Comparison of ENCODE assay signal across 8 cellular contexts in the genomic region with DNA sequence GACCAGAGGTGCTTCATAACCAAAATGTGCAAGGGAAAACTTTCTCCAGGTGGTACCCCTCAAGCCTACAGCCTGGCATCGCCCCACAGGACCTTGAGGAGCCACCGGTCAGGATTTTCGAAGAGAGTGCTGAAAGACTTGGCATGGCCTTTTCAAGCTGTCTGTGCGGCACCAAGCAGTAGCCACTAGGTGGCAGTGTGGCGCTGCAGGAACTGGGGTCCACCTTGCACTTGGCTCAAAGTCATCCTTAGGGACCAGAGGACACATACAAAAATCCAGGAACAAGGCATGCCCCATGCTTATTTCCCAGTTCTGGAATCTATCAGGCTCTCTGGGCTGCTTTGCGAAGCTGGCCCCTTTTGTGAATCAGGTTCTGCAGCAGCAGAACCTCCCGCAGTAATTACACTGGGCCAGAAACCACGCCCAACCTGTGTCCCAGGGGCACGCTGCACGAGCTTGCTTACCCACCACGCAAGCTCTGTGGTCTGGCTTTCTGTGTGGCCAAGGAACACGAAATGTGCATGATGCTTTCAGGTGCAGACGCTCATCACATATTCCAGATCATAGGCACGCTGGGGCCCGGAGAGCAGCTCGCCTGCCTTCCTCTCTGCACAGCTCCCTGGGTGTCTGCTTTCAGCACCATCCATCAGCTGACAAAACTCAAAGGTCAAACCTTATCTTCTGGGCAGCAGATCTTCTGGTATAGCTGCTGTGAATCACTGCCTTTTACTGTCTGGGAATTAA.
DNase-seq lines count a peak whose midpoint lies in the region; ATAC-seq and TF ChIP-seq lines count a peak whose summit lies in the region.

No MANE protein-coding gene starts in this region.

- no peaks in the 10 kb centered on the region for H3K9me3 Mint-ChIP-seq in neural progenitor cell
- H3K9me3 Mint-ChIP-seq in stimulated activated naive CD8-positive, alpha-beta T cell treated with anti-CD3 and anti-CD28 coated beads, Interleukin-15, amount 100 ng/mL, for 72 hours, result no peaks in the 10 kb centered on the region

- H3K27me3 ChIP-seq in neural progenitor cell, result no peaks in the 10 kb centered on the region

- no peak overlapping the region for H3K27ac Mint-ChIP-seq in neural progenitor cell
- no peak overlapping the region for H3K27ac Mint-ChIP-seq in stimulated activated naive CD8-positive, alpha-beta T cell treated with anti-CD3 and anti-CD28 coated beads, Interleukin-15, amount 100 ng/mL, for 72 hours

- no peaks in the 10 kb centered on the region for H3F3A ChIP-seq in neural progenitor cell (ENCODE audit: low read depth)

- DNase-seq in CD1c-positive myeloid dendritic cell (ENCODE audit: extremely low spot score) (peak; percentile 81), RPMI7951 (ENCODE audit: low read depth) (peak; percentile 72), activated T-helper 1 cell treated with Interleukin-2 at 50 U/mL for 16 hours (ENCODE audit: low read depth) (peak; percentile 55), fibroblast of pulmonary artery (ENCODE audit: low read depth) (peak; percentile 89), neural progenitor cell (ENCODE audit: low spot score) (peak; percentile 85)
- peak; percentile 54 for DNase-seq in Jurkat, Clone E6-1 (ENCODE audit: low read depth, low spot score)
- peak; percentile 58 to 60 for DNase-seq in stimulated activated naive CD8-positive, alpha-beta T cell treated with anti-CD3 and anti-CD28 coated beads, Interleukin-15, amount 100 ng/mL, for 72 hours

- no peaks in the 10 kb centered on the region for H3K27me3 Mint-ChIP-seq in neural progenitor cell (ENCODE audit: insufficient read depth, low read depth)
- H3K27me3 Mint-ChIP-seq in stimulated activated naive CD8-positive, alpha-beta T cell treated with anti-CD3 and anti-CD28 coated beads, Interleukin-15, amount 100 ng/mL, for 72 hours, result peaks cover 14% of the 10 kb centered on the region

- no peaks in the 10 kb centered on the region for H3K36me3 ChIP-seq in neural progenitor cell

- H3K4me1 Mint-ChIP-seq in neural progenitor cell, result peaks cover 38% of the 10 kb centered on the region
- peaks cover 3% of the 10 kb centered on the region for H3K4me1 Mint-ChIP-seq in stimulated activated naive CD8-positive, alpha-beta T cell treated with anti-CD3 and anti-CD28 coated beads, Interleukin-15, amount 100 ng/mL, for 72 hours

- H3K9me3 ChIP-seq in neural progenitor cell (ENCODE audit: low read depth), result no peaks in the 10 kb centered on the region

- ATAC-seq in GM19328 (IDR thresholded peaks at IDR 0.05; ENCODE audit: unreplicated experiment), result peak; percentile 82
- peak; percentile 63 for ATAC-seq in stimulated activated naive CD8-positive, alpha-beta T cell treated with anti-CD3 and anti-CD28 coated beads, Interleukin-15, amount 100 ng/mL, for 72 hours

- TF ChIP-seq CTCF in fibroblast of pulmonary artery (IDR thresholded peaks at IDR 0.05; ENCODE audit: low read length, missing control alignments), result peak; percentile 99
- TF ChIP-seq CTCF in neural progenitor cell (IDR thresholded peaks at IDR 0.05), result peak; percentile 94

- no peak overlapping the region for H3K27ac ChIP-seq in neural progenitor cell

- no peak overlapping the region for H3K4me3 ChIP-seq in Jurkat, Clone E6-1 (ENCODE audit: low read length)
- H3K4me3 ChIP-seq in fibroblast of pulmonary artery (replicated peaks; ENCODE audit: low read depth, low read length) (no peak overlapping the region), neural progenitor cell (no peak overlapping the region)

- H3K36me3 Mint-ChIP-seq in neural progenitor cell, result peaks cover 3% of the 10 kb centered on the region

- no peaks in the 10 kb centered on the region for H3K4me1 ChIP-seq in neural progenitor cell

- no peak overlapping the region for H3K4me3 Mint-ChIP-seq in neural progenitor cell
- H3K4me3 Mint-ChIP-seq in stimulated activated naive CD8-positive, alpha-beta T cell treated with anti-CD3 and anti-CD28 coated beads, Interleukin-15, amount 100 ng/mL, for 72 hours, result no peak overlapping the region

- no peak overlapping the region for H2AFZ ChIP-seq in neural progenitor cell (replicated peaks)

- no peak overlapping the region for H3K4me2 ChIP-seq in neural progenitor cell

- H3K79me2 ChIP-seq in neural progenitor cell (ENCODE audit: low read depth), result no peaks in the 10 kb centered on the region

- no peaks in the 10 kb centered on the region for H4K20me1 ChIP-seq in neural progenitor cell (ENCODE audit: low read depth)

- no peak overlapping the region for H3K9ac ChIP-seq in neural progenitor cell
